Comparison of ENCODE assay signal across 19 cellular contexts in genomic region chr19:19083413-19084178, GRCh38.
"Had no signal": no experiment of that assay in that cellular context is flagged by ENCODE, and none has a peak within 500 bp of the region (broad histone marks: within the 10 kb centered on the region; RNA-seq: fewer than 3 reads in every experiment).

No MANE protein-coding gene starts in this region.

- H3K4me1 Mint-ChIP-seq: activated CD4-positive, alpha-beta T cell treated with anti-CD3 and anti-CD28 coated beads, Interleukin-2, amount 10 ng/mL, durations not matched to agents 7 days and 5 days; activated naive CD8-positive, alpha-beta T cell treated with anti-CD3 and anti-CD28 coated beads, Interleukin-2, amount 10 ng/mL, durations not matched to agents 7 days and 5 days; mesothelial cell of epicardium had no signal

- H3K27ac Mint-ChIP-seq: activated CD4-positive, alpha-beta T cell treated with anti-CD3 and anti-CD28 coated beads, Interleukin-2, amount 10 ng/mL, durations not matched to agents 7 days and 5 days; activated naive CD8-positive, alpha-beta T cell treated with anti-CD3 and anti-CD28 coated beads, Interleukin-2, amount 10 ng/mL, durations not matched to agents 7 days and 5 days; activated T-helper 1 cell treated with anti-CD3 and anti-CD28 coated beads, Interleukin-12 subunit alpha, Interleukin-12 subunit beta, Interleukin-2, Interleukin-4 antibody, amounts not matched to agents 30 ng/mL and 10 ng/mL and 1 ng/mL, durations not matched to agents 14 hours and 24 hours and 36 hours; mesothelial cell of epicardium; nephron progenitor cell; type B pancreatic cell had no signal

- H2AFZ ChIP-seq: hepatocyte had no signal

- H3K9me3 ChIP-seq: sigmoid colon had no signal

- FAIRE-seq: frontal cortex, TTC549 had no signal

- H3K4me3 Mint-ChIP-seq: activated CD4-positive, alpha-beta T cell treated with anti-CD3 and anti-CD28 coated beads, Interleukin-2, amount 10 ng/mL, durations not matched to agents 7 days and 5 days; activated naive CD8-positive, alpha-beta T cell treated with anti-CD3 and anti-CD28 coated beads, Interleukin-2, amount 10 ng/mL, durations not matched to agents 7 days and 5 days; activated T-helper 1 cell treated with anti-CD3 and anti-CD28 coated beads, Interleukin-12 subunit alpha, Interleukin-12 subunit beta, Interleukin-2, Interleukin-4 antibody, amounts not matched to agents 30 ng/mL and 10 ng/mL and 1 ng/mL, durations not matched to agents 14 hours and 24 hours and 36 hours; mesothelial cell of epicardium; nephron progenitor cell; type B pancreatic cell had no signal

- DNase-seq: activated CD4-positive, alpha-beta T cell treated with anti-CD3 and anti-CD28 coated beads, Interleukin-2, amount 10 ng/mL, durations not matched to agents 7 days and 5 days; activated CD4-positive, CD25-positive, alpha-beta regulatory T cell; activated naive CD4-positive, alpha-beta T cell; activated naive CD8-positive, alpha-beta T cell treated with anti-CD3 and anti-CD28 coated beads, Interleukin-2, amount 10 ng/mL, durations not matched to agents 7 days and 5 days; anterior cingulate cortex; brain microvascular endothelial cell; cerebellar nuclear complex; effector memory CD4-positive, alpha-beta T cell; islet precursor cell; nephron progenitor cell; sigmoid colon; stimulated activated CD4-positive, alpha-beta T cell treated with anti-CD3 and anti-CD28 coated beads, Interleukin-1b, Interleukin-23, amount 100 ng/mL, for 48 hours; SW 1271 had no signal

- H3K4me2 ChIP-seq: hepatocyte had no signal

- H3K4me3 ChIP-seq: hepatocyte, sigmoid colon had no signal

- H3K27me3 Mint-ChIP-seq: activated CD4-positive, alpha-beta T cell treated with anti-CD3 and anti-CD28 coated beads, Interleukin-2, amount 10 ng/mL, durations not matched to agents 7 days and 5 days; activated naive CD8-positive, alpha-beta T cell treated with anti-CD3 and anti-CD28 coated beads, Interleukin-2, amount 10 ng/mL, durations not matched to agents 7 days and 5 days; type B pancreatic cell had no signal

- H3K36me3 Mint-ChIP-seq: mesothelial cell of epicardium had no signal

- H3K4me1 ChIP-seq: sigmoid colon had no signal

- H3K9me3 Mint-ChIP-seq: activated CD4-positive, alpha-beta T cell treated with anti-CD3 and anti-CD28 coated beads, Interleukin-2, amount 10 ng/mL, durations not matched to agents 7 days and 5 days; activated naive CD8-positive, alpha-beta T cell treated with anti-CD3 and anti-CD28 coated beads, Interleukin-2, amount 10 ng/mL, durations not matched to agents 7 days and 5 days; activated T-helper 1 cell treated with anti-CD3 and anti-CD28 coated beads, Interleukin-12 subunit alpha, Interleukin-12 subunit beta, Interleukin-2, Interleukin-4 antibody, amounts not matched to agents 30 ng/mL and 10 ng/mL and 1 ng/mL, durations not matched to agents 14 hours and 24 hours and 36 hours; mesothelial cell of epicardium; nephron progenitor cell; type B pancreatic cell had no signal

- H3K27ac ChIP-seq: brain microvascular endothelial cell, hepatocyte, sigmoid colon had no signal

- H3K36me3 ChIP-seq: brain microvascular endothelial cell, sigmoid colon had no signal

- H3K27me3 ChIP-seq: brain microvascular endothelial cell, hepatocyte, sigmoid colon had no signal

- H3K79me2 ChIP-seq: hepatocyte had no signal
